Comparison of ENCODE assay signal across 30 cellular contexts in genomic region chr10:80283536-80284199, GRCh38. TPM values are rescaled to one million over a fixed set of nuclear protein-coding genes. Genes with fewer than 3 reads are reported as not detected.
"Had no signal": no experiment of that assay in that cellular context is flagged by ENCODE, and none has a peak within 500 bp of the region (broad histone marks: within the 10 kb centered on the region; RNA-seq: fewer than 3 reads in every experiment).

No MANE protein-coding gene starts in this region.

- ATAC-seq: activated CD8-positive, alpha-beta T cell treated with anti-CD3 and anti-CD28 coated beads for 36 hours; activated naive CD4-positive, alpha-beta T cell treated with anti-CD3 and anti-CD28 coated beads, Interleukin-2, amount 50 U/mL, for 72 hours; activated naive CD8-positive, alpha-beta T cell treated with anti-CD3 and anti-CD28 coated beads, Interleukin-2, amount 50 U/mL, for 24 hours; body of pancreas had no signal

- H3K27me3 ChIP-seq: ascending aorta, body of pancreas had no signal

- H3K4me3 ChIP-seq: ascending aorta, body of pancreas, SK-N-MC had no signal

- H3K36me3 ChIP-seq: ascending aorta had no signal

- H3K27ac ChIP-seq: ascending aorta, SK-N-MC, VCaP had no signal

- H3K4me1 ChIP-seq: ascending aorta had no signal

- DNase-seq: activated CD4-positive, CD25-positive, alpha-beta regulatory T cell; activated CD8-positive, alpha-beta T cell treated with anti-CD3 and anti-CD28 coated beads for 36 hours; activated effector memory CD4-positive, alpha-beta T cell treated with anti-CD3 and anti-CD28 coated beads, Interleukin-2, amount 50 U/mL, for 16 hours; activated naive CD4-positive, alpha-beta T cell treated with Interleukin-2 at 50 U/mL for 16 hours; activated naive CD8-positive, alpha-beta T cell treated with anti-CD3 and anti-CD28 coated beads, Interleukin-2, amount 50 U/mL, for 24 hours; activated T-cell treated with anti-CD3 and anti-CD28 coated beads, Interleukin-2, amount 50 U/mL, for 24 hours; amniotic stem cell; body of pancreas; KBM-7; NCI-H1092; NCI-H1436; NCI-H1694 treated with DMSO at 0.1 percent for 48 hours; NCI-H2029 treated with DMSO at 0.1 percent for 48 hours; NCI-H345; NCI-H510A; NCI-H526 treated with DMSO at 0.1 percent for 48 hours; NCI-H82; T-cell; T-helper 2 cell; T1000 had no signal

- H3K9me3 ChIP-seq: ascending aorta, body of pancreas had no signal

RNA-seq across cellular contexts. Expression of gene MAT1A, which starts 5.8 kb away (rescaled TPM):
- total RNA-seq: activated CD8-positive, alpha-beta T cell treated with anti-CD3 and anti-CD28 coated beads for 36 hours; activated naive CD4-positive, alpha-beta T cell treated with anti-CD3 and anti-CD28 coated beads, Interleukin-2, amount 50 U/mL, for 72 hours; activated T-helper 1 cell treated with anti-CD3 and anti-CD28 coated beads, Interleukin-12 subunit alpha, Interleukin-12 subunit beta, Interleukin-2, Interleukin-4 antibody, amounts not matched to agents 30 ng/mL and 10 ng/mL and 1 ng/mL, durations not matched to agents 14 hours and 24 hours and 36 hours; bronchial epithelial cell; LHCN-M2; M059J; OCI-LY7; RPMI7951 had no signal
